35 cellular contexts compared by ENCODE assay signal in the genomic region with DNA sequence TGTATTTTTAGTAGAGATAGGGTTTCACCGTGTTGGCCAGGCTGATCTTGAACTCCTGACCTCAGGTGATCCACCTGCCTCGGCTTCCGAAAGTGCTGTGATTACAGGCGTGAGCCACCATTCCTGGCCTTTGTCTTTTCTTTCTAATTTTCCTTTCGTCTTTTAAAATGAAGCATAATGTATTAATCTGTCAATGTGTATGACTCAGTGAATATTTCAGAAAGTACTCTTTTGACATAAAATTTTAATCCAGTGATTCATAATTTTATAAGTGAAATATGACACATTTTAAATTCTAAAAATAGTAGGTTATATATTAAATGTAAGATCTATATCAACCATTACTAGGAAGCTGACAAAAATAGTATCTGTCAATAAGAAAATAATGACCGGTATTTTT.
A peak's percentile ranks its signal among the peaks of the same experiment; 100 is the strongest.
DNase-seq lines count a peak whose midpoint lies in the region; ATAC-seq, FAIRE-seq and TF ChIP-seq lines count a peak whose summit lies in the region.
"Had no signal": no experiment of that assay in that cellular context is flagged by ENCODE, and none has a peak within 500 bp of the region (broad histone marks: within the 10 kb centered on the region; RNA-seq: fewer than 3 reads in every experiment).

No MANE protein-coding gene starts in this region.

- no peaks in the 10 kb centered on the region for H3K36me3 Mint-ChIP-seq in T-helper 17 cell (ENCODE audit: low read depth)
- H3K36me3 Mint-ChIP-seq: CD14-positive monocyte; CD4-positive, alpha-beta memory T cell; CD4-positive, CD25-positive, alpha-beta regulatory T cell; CD8-positive, alpha-beta T cell had no signal

- peak overlapping the region; percentile 62 for H3K4me2 ChIP-seq in PC-3 (ENCODE audit: low read length)
- H3K4me2 ChIP-seq: A549; BLaER1; BLaER1 treated with 17β-estradiol and CSF1 and Interleukin-3, amounts not matched to agents 10 nM and 100 nM had no signal

- no peaks in the 10 kb centered on the region for H3K27me3 ChIP-seq in PC-3 (ENCODE audit: low read length)
- H3K27me3 ChIP-seq in breast epithelium, result no peaks in the 10 kb centered on the region
- H3K27me3 ChIP-seq: BE2C; BLaER1; BLaER1 treated with 17β-estradiol and CSF1 and Interleukin-3, amounts not matched to agents 10 nM and 100 nM had no signal

- H3K9me2 ChIP-seq in PC-3 (replicated peaks; ENCODE audit: low read length), result no peaks in the 10 kb centered on the region

- no peak overlapping the region for H3K9ac ChIP-seq in PC-3 (ENCODE audit: low read length)
- H3K9ac ChIP-seq: BLaER1; BLaER1 treated with 17β-estradiol and CSF1 and Interleukin-3, amounts not matched to agents 10 nM and 100 nM had no signal

- H3K27me3 Mint-ChIP-seq in T-helper 17 cell, result no peaks in the 10 kb centered on the region
- H3K27me3 Mint-ChIP-seq: B cell; CD4-positive, alpha-beta memory T cell; CD4-positive, alpha-beta T cell; CD4-positive, CD25-positive, alpha-beta regulatory T cell; CD8-positive, alpha-beta memory T cell had no signal

- H3K4me1 Mint-ChIP-seq in T-helper 17 cell, result no peaks in the 10 kb centered on the region
- H3K4me1 Mint-ChIP-seq: B cell; CD14-positive monocyte; CD4-positive, alpha-beta memory T cell; CD4-positive, CD25-positive, alpha-beta regulatory T cell; CD8-positive, alpha-beta memory T cell had no signal

- peak; percentile 84 for ATAC-seq in PC-3
- no peak for ATAC-seq in T-helper 17 cell
- ATAC-seq: A549; CD8-positive, alpha-beta T cell had no signal

- 0 out of 2 replicates have a peak overlapping the region, but pooled peaks have one; percentile 37 for H2AFZ ChIP-seq in PC-3 (ENCODE audit: low read length)

- H3K27ac Mint-ChIP-seq in T-helper 17 cell, result no peak overlapping the region
- H3K27ac Mint-ChIP-seq: B cell; CD14-positive monocyte; CD4-positive, alpha-beta memory T cell; CD4-positive, alpha-beta T cell; CD4-positive, CD25-positive, alpha-beta regulatory T cell; CD8-positive, alpha-beta memory T cell; CD8-positive, alpha-beta T cell had no signal

- H3K4me1 ChIP-seq in PC-3 (ENCODE audit: insufficient read depth, low read length) (peaks cover 14% of the 10 kb centered on the region), breast epithelium (no peaks in the 10 kb centered on the region)
- H3K4me1 ChIP-seq: A549, BE2C, Caco-2 had no signal

- H3K36me3 ChIP-seq in PC-3 (ENCODE audit: low read depth, low read length), result no peaks in the 10 kb centered on the region
- H3K36me3 ChIP-seq in breast epithelium, result no peaks in the 10 kb centered on the region
- H3K36me3 ChIP-seq: BE2C; BLaER1; BLaER1 treated with 17β-estradiol and CSF1 and Interleukin-3, amounts not matched to agents 10 nM and 100 nM had no signal

- intact Hi-C loops in PC-3 (cut with micrococcal nuclease) (loop anchor here (2.0 kb wide), 1 partner anchor 27 kb away; no protein-coding TSS in a partner anchor), breast epithelium (cut with DNase I; ENCODE audit: low total_unique reads) (no loop called here)

- TF ChIP-seq CTCF in PC-3 (conservative IDR thresholded peaks at IDR 0.05; ENCODE audit: low read depth, low read length), result no peak
- TF ChIP-seq CTCF in breast epithelium (IDR thresholded peaks at IDR 0.05), result no peak

- H4K20me1 ChIP-seq in PC-3 (ENCODE audit: low read length), result no peaks in the 10 kb centered on the region
- H4K20me1 ChIP-seq: BLaER1; BLaER1 treated with 17β-estradiol and CSF1 and Interleukin-3, amounts not matched to agents 10 nM and 100 nM had no signal

- peak; percentile 15 for FAIRE-seq in frontal cortex (lab: Jason Lieb, UNC)
- FAIRE-seq: A204.1, A549, D721Med had no signal

- no peak overlapping the region for H3K4me3 Mint-ChIP-seq in T-helper 17 cell
- H3K4me3 Mint-ChIP-seq: B cell; CD14-positive monocyte; CD4-positive, alpha-beta memory T cell; CD4-positive, alpha-beta T cell; CD4-positive, CD25-positive, alpha-beta regulatory T cell; CD8-positive, alpha-beta memory T cell; CD8-positive, alpha-beta T cell had no signal

- CTCF ChIA-PET in PC-3 (lab: Charles Lee), result no interaction called here

- H3K4me3 ChIP-seq in PC-3 (ENCODE audit: low read length) (no peak overlapping the region), breast epithelium (no peak overlapping the region)
- H3K4me3 ChIP-seq: A549; BLaER1; BLaER1 treated with 17β-estradiol and CSF1 and Interleukin-3, amounts not matched to agents 10 nM and 100 nM had no signal

- POLR2A ChIA-PET in PC-3 (lab: Charles Lee; ENCODE audit: unreplicated experiment), result no interaction called here

- no TSS peak for BruUV-seq in PC-3 (replicated peaks; lab: Mats Ljungman, UMichigan)

- TF ChIP-seq POLR2A in breast epithelium (IDR thresholded peaks at IDR 0.05), result no peak

- DNase-seq in PC-3 (peak; percentile 65), RKO (ENCODE audit: low spot score) (peak; percentile 8), frontal cortex (ENCODE audit: low spot score in 2 of 2) (no peak), T-helper 17 cell (no peak), breast epithelium (ENCODE audit: low spot score in 2 of 2) (no peak)
- DNase-seq in activated CD4-positive, alpha-beta T cell treated with anti-CD3 and anti-CD28 coated beads, Interleukin-2, amount 50 U/mL, for 48 hours, result no peak
- DNase-seq: 8988T; ACHN; AML-193; BE2C; C1 segment of cervical spinal cord; Caco-2; Calu3; CD4-positive, alpha-beta memory T cell; CD4-positive, alpha-beta T cell; CD4-positive, CD25-positive, alpha-beta regulatory T cell; CD8-positive, alpha-beta memory T cell; CD8-positive, alpha-beta T cell; COR-L47; DMS 273 treated with DMSO at 0.1 percent for 48 hours; DMS153; DMS53; DMS79; DMS79 treated with DMSO at 0.1 percent for 48 hours; DND-41; EL had no signal

- H3K79me2 ChIP-seq in PC-3 (ENCODE audit: low read length), result no peaks in the 10 kb centered on the region

- no peaks in the 10 kb centered on the region for H3F3A ChIP-seq in PC-3 (ENCODE audit: low read length, unreplicated experiment)

- peak overlapping the region; percentile 83 for H3K27ac ChIP-seq in PC-3 (ENCODE audit: low read length)
- H3K27ac ChIP-seq in breast epithelium, result no peak overlapping the region
- H3K27ac ChIP-seq: 22Rv1; A549; BLaER1; BLaER1 treated with 17β-estradiol and CSF1 and Interleukin-3, amounts not matched to agents 10 nM and 100 nM; C4-2B had no signal

- H3K9me3 ChIP-seq in PC-3 (ENCODE audit: low read length) (0 out of 2 replicates have a peak, but pooled peaks cover 4% of the 10 kb centered on the region), T-helper 17 cell (ENCODE audit: control insufficient read depth, low read length, poor library complexity, severe bottlenecking) (no peaks in the 10 kb centered on the region), breast epithelium (no peaks in the 10 kb centered on the region)
- H3K9me3 ChIP-seq: A549; BE2C; BLaER1; BLaER1 treated with 17β-estradiol and CSF1 and Interleukin-3, amounts not matched to agents 10 nM and 100 nM; Caco-2 had no signal

Comparison
In these comparisons a context has a peak if more than half of its experiments do, and no peak if none do; other contexts are left out.
1. DNase-seq: peak in PC-3 (single experiment) and RKO (single experiment); none in frontal cortex (0 of 2), activated CD4-positive, alpha-beta T cell treated with anti-CD3 and anti-CD28 coated beads, Interleukin-2, amount 50 U/mL, for 48 hours (0 of 2), T-helper 17 cell (0 of 3) and breast epithelium (0 of 2).